ENCODE assay signal across 35 cellular contexts in genomic region chr13:34003712-34004111, GRCh38.
"Had no signal": no experiment of that assay in that cellular context is flagged by ENCODE, and none has a peak within 500 bp of the region (broad histone marks: within the 10 kb centered on the region; RNA-seq: fewer than 3 reads in every experiment).

No MANE protein-coding gene starts in this region.

- H3K4me1 Mint-ChIP-seq: activated CD4-positive, alpha-beta memory T cell treated with anti-CD3 and anti-CD28 coated beads, Interleukin-2, amount 10 ng/mL, durations not matched to agents 7 days and 5 days; activated CD4-positive, alpha-beta T cell treated with anti-CD3 and anti-CD28 coated beads for 36 hours; activated CD4-positive, alpha-beta T cell treated with anti-CD3 and anti-CD28 coated beads, Interleukin-2, amount 10 ng/mL, durations not matched to agents 7 days and 5 days; activated CD8-positive, alpha-beta memory T cell treated with anti-CD3 and anti-CD28 coated beads, Interleukin-2, amount 10 ng/mL, durations not matched to agents 7 days and 5 days; activated naive CD4-positive, alpha-beta T cell treated with anti-CD3 and anti-CD28 coated beads, Interleukin-2, amount 10 ng/mL, durations not matched to agents 7 days and 5 days; activated naive CD4-positive, alpha-beta T cell treated with anti-CD3 and anti-CD28 coated beads, Interleukin-2, amount 50 U/mL, for 24 hours; activated naive CD8-positive, alpha-beta T cell treated with anti-CD3 and anti-CD28 coated beads, Interleukin-2, amount 10 ng/mL, durations not matched to agents 7 days and 5 days; activated naive CD8-positive, alpha-beta T cell treated with anti-CD3 and anti-CD28 coated beads, Interleukin-2, amount 50 U/mL, for 24 hours had no signal

- H3K36me3 ChIP-seq: ascending aorta, brain microvascular endothelial cell, breast epithelium, WERI-Rb-1 had no signal

- H3K9me3 Mint-ChIP-seq: activated CD4-positive, alpha-beta memory T cell treated with anti-CD3 and anti-CD28 coated beads, Interleukin-2, amount 10 ng/mL, durations not matched to agents 7 days and 5 days; activated CD4-positive, alpha-beta T cell treated with anti-CD3 and anti-CD28 coated beads, Interleukin-2, amount 10 ng/mL, durations not matched to agents 7 days and 5 days; activated naive CD4-positive, alpha-beta T cell treated with anti-CD3 and anti-CD28 coated beads, Interleukin-2, amount 10 ng/mL, durations not matched to agents 7 days and 5 days; activated naive CD4-positive, alpha-beta T cell treated with anti-CD3 and anti-CD28 coated beads, Interleukin-2, amount 50 U/mL, for 24 hours; activated naive CD8-positive, alpha-beta T cell treated with anti-CD3 and anti-CD28 coated beads, Interleukin-2, amount 10 ng/mL, durations not matched to agents 7 days and 5 days; activated naive CD8-positive, alpha-beta T cell treated with anti-CD3 and anti-CD28 coated beads, Interleukin-2, amount 50 U/mL, for 24 hours; activated T-cell treated with anti-CD3 and anti-CD28 coated beads, Interleukin-2, amount 50 U/mL, for 24 hours; activated T-helper 2 cell treated with anti-CD3 and anti-CD28 coated beads, Interferon-gamma antibody, Interleukin-2, Interleukin-4, amounts not matched to agents 10 μg/mL and 5 μg/mL and 100 μg/mL, durations not matched to agents 14 hours and 24 hours and 36 hours; T-helper 1 cell treated with Interleukin-12 subunit alpha and Interleukin-12 subunit beta and Interleukin-4 antibody, amounts not matched to agents 30 μg/mL and 1 μg/mL, for 36 hours; T-helper 2 cell treated with Interferon-gamma antibody and Interleukin-4, amounts not matched to agents 5 μg/mL and 100 μg/mL, for 36 hours had no signal

- H3K4me3 ChIP-seq: ascending aorta, breast epithelium had no signal

- H3K4me3 Mint-ChIP-seq: activated CD4-positive, alpha-beta memory T cell treated with anti-CD3 and anti-CD28 coated beads, Interleukin-2, amount 10 ng/mL, durations not matched to agents 7 days and 5 days; activated CD4-positive, alpha-beta T cell treated with anti-CD3 and anti-CD28 coated beads for 36 hours; activated CD4-positive, alpha-beta T cell treated with anti-CD3 and anti-CD28 coated beads, Interleukin-2, amount 10 ng/mL, durations not matched to agents 7 days and 5 days; activated CD8-positive, alpha-beta memory T cell treated with anti-CD3 and anti-CD28 coated beads, Interleukin-2, amount 10 ng/mL, durations not matched to agents 7 days and 5 days; activated CD8-positive, alpha-beta T cell treated with anti-CD3 and anti-CD28 coated beads, Interleukin-2, amount 10 ng/mL, durations not matched to agents 7 days and 5 days; activated naive CD4-positive, alpha-beta T cell treated with anti-CD3 and anti-CD28 coated beads, Interleukin-2, amount 10 ng/mL, durations not matched to agents 7 days and 5 days; activated naive CD4-positive, alpha-beta T cell treated with anti-CD3 and anti-CD28 coated beads, Interleukin-2, amount 50 U/mL, for 24 hours; activated naive CD8-positive, alpha-beta T cell; activated naive CD8-positive, alpha-beta T cell treated with anti-CD3 and anti-CD28 coated beads, Interleukin-2, amount 10 ng/mL, durations not matched to agents 7 days and 5 days; activated naive CD8-positive, alpha-beta T cell treated with anti-CD3 and anti-CD28 coated beads, Interleukin-2, amount 50 U/mL, for 24 hours; activated T-cell treated with anti-CD3 and anti-CD28 coated beads, Interleukin-2, amount 50 U/mL, for 24 hours; T-helper 1 cell treated with Interleukin-12 subunit alpha and Interleukin-12 subunit beta and Interleukin-4 antibody, amounts not matched to agents 30 μg/mL and 1 μg/mL, for 36 hours; T-helper 2 cell treated with Interferon-gamma antibody and Interleukin-4, amounts not matched to agents 5 μg/mL and 100 μg/mL, for 36 hours; WTC11 had no signal

- H3K27me3 Mint-ChIP-seq: activated CD4-positive, alpha-beta memory T cell treated with anti-CD3 and anti-CD28 coated beads, Interleukin-2, amount 10 ng/mL, durations not matched to agents 7 days and 5 days; activated CD4-positive, alpha-beta T cell treated with anti-CD3 and anti-CD28 coated beads for 36 hours; activated CD4-positive, alpha-beta T cell treated with anti-CD3 and anti-CD28 coated beads, Interleukin-2, amount 10 ng/mL, durations not matched to agents 7 days and 5 days; activated CD8-positive, alpha-beta memory T cell treated with anti-CD3 and anti-CD28 coated beads, Interleukin-2, amount 10 ng/mL, durations not matched to agents 7 days and 5 days; activated naive CD4-positive, alpha-beta T cell treated with anti-CD3 and anti-CD28 coated beads, Interleukin-2, amount 10 ng/mL, durations not matched to agents 7 days and 5 days; activated naive CD8-positive, alpha-beta T cell; activated naive CD8-positive, alpha-beta T cell treated with anti-CD3 and anti-CD28 coated beads, Interleukin-2, amount 50 U/mL, for 24 hours; activated T-cell treated with anti-CD3 and anti-CD28 coated beads, Interleukin-2, amount 50 U/mL, for 24 hours had no signal

- H3K27ac Mint-ChIP-seq: activated CD4-positive, alpha-beta memory T cell treated with anti-CD3 and anti-CD28 coated beads, Interleukin-2, amount 10 ng/mL, durations not matched to agents 7 days and 5 days; activated CD4-positive, alpha-beta T cell treated with anti-CD3 and anti-CD28 coated beads for 36 hours; activated CD4-positive, alpha-beta T cell treated with anti-CD3 and anti-CD28 coated beads, Interleukin-2, amount 10 ng/mL, durations not matched to agents 7 days and 5 days; activated CD8-positive, alpha-beta memory T cell treated with anti-CD3 and anti-CD28 coated beads, Interleukin-2, amount 10 ng/mL, durations not matched to agents 7 days and 5 days; activated CD8-positive, alpha-beta T cell treated with anti-CD3 and anti-CD28 coated beads, Interleukin-2, amount 10 ng/mL, durations not matched to agents 7 days and 5 days; activated naive CD4-positive, alpha-beta T cell treated with anti-CD3 and anti-CD28 coated beads, Interleukin-2, amount 10 ng/mL, durations not matched to agents 7 days and 5 days; activated naive CD4-positive, alpha-beta T cell treated with anti-CD3 and anti-CD28 coated beads, Interleukin-2, amount 50 U/mL, for 24 hours; activated naive CD8-positive, alpha-beta T cell; activated naive CD8-positive, alpha-beta T cell treated with anti-CD3 and anti-CD28 coated beads, Interleukin-2, amount 10 ng/mL, durations not matched to agents 7 days and 5 days; activated naive CD8-positive, alpha-beta T cell treated with anti-CD3 and anti-CD28 coated beads, Interleukin-2, amount 50 U/mL, for 24 hours; activated T-cell treated with anti-CD3 and anti-CD28 coated beads, Interleukin-2, amount 50 U/mL, for 24 hours; activated T-helper 2 cell treated with anti-CD3 and anti-CD28 coated beads, Interferon-gamma antibody, Interleukin-2, Interleukin-4, amounts not matched to agents 10 μg/mL and 5 μg/mL and 100 μg/mL, durations not matched to agents 14 hours and 24 hours and 36 hours; T-helper 1 cell treated with Interleukin-12 subunit alpha and Interleukin-12 subunit beta and Interleukin-4 antibody, amounts not matched to agents 30 μg/mL and 1 μg/mL, for 36 hours; T-helper 2 cell treated with Interferon-gamma antibody and Interleukin-4, amounts not matched to agents 5 μg/mL and 100 μg/mL, for 36 hours; WTC11 had no signal

- DNase-seq: activated CD4-positive, alpha-beta memory T cell treated with anti-CD3 and anti-CD28 coated beads, Interleukin-2, amount 10 ng/mL, durations not matched to agents 7 days and 5 days; activated CD4-positive, alpha-beta T cell treated with anti-CD3 and anti-CD28 coated beads for 1 hour; activated CD4-positive, alpha-beta T cell treated with anti-CD3 and anti-CD28 coated beads for 36 hours; activated CD4-positive, alpha-beta T cell treated with anti-CD3 and anti-CD28 coated beads for 48 hours; activated CD4-positive, alpha-beta T cell treated with anti-CD3 and anti-CD28 coated beads, Interleukin-2, amount 10 ng/mL, durations not matched to agents 7 days and 5 days; activated CD4-positive, alpha-beta T cell treated with anti-CD3 and anti-CD28 coated beads, Interleukin-2, amount 50 U/mL, for 48 hours; activated CD4-positive, CD25-positive, alpha-beta regulatory T cell; activated CD8-positive, alpha-beta memory T cell treated with anti-CD3 and anti-CD28 coated beads for 24 hours; activated CD8-positive, alpha-beta memory T cell treated with anti-CD3 and anti-CD28 coated beads, Interleukin-2, amount 10 ng/mL, durations not matched to agents 7 days and 5 days; activated CD8-positive, alpha-beta memory T cell treated with anti-CD3 and anti-CD28 coated beads, Interleukin-2, amount 50 U/mL, for 48 hours; activated CD8-positive, alpha-beta T cell treated with anti-CD3 and anti-CD28 coated beads, Interleukin-2, amount 10 ng/mL, durations not matched to agents 7 days and 5 days; activated effector memory CD4-positive, alpha-beta T cell treated with Interleukin-2 at 50 U/mL for 16 hours; activated gamma-delta T cell; activated naive CD4-positive, alpha-beta T cell treated with anti-CD3 and anti-CD28 coated beads, Interleukin-2, amount 10 ng/mL, durations not matched to agents 7 days and 5 days; activated naive CD4-positive, alpha-beta T cell treated with Interleukin-2 at 50 U/mL for 16 hours; activated naive CD8-positive, alpha-beta T cell treated with anti-CD3 and anti-CD28 coated beads, Interleukin-2, amount 10 ng/mL, durations not matched to agents 7 days and 5 days; activated naive CD8-positive, alpha-beta T cell treated with anti-CD3 and anti-CD28 coated beads, Interleukin-2, amount 50 U/mL, for 24 hours; activated T-cell treated with anti-CD3 and anti-CD28 coated beads, Interleukin-2, amount 50 U/mL, for 24 hours; activated T-cell treated with anti-CD3 and anti-CD28 coated beads, Interleukin-2, amount 50 U/mL, for 48 hours; amygdala; anterior cingulate cortex; brain microvascular endothelial cell; central memory CD4-positive, alpha-beta T cell; T-helper 2 cell; T-helper 9 cell; WERI-Rb-1 had no signal

- H3K9me3 ChIP-seq: ascending aorta, breast epithelium had no signal

- H3K27ac ChIP-seq: ascending aorta, brain microvascular endothelial cell, breast epithelium, WERI-Rb-1 had no signal

- H3K36me3 Mint-ChIP-seq: activated CD8-positive, alpha-beta memory T cell treated with anti-CD3 and anti-CD28 coated beads, Interleukin-2, amount 10 ng/mL, durations not matched to agents 7 days and 5 days; activated naive CD4-positive, alpha-beta T cell treated with anti-CD3 and anti-CD28 coated beads, Interleukin-2, amount 10 ng/mL, durations not matched to agents 7 days and 5 days; activated naive CD4-positive, alpha-beta T cell treated with anti-CD3 and anti-CD28 coated beads, Interleukin-2, amount 50 U/mL, for 24 hours; activated naive CD8-positive, alpha-beta T cell; activated naive CD8-positive, alpha-beta T cell treated with anti-CD3 and anti-CD28 coated beads, Interleukin-2, amount 10 ng/mL, durations not matched to agents 7 days and 5 days; WTC11 had no signal

- H3K27me3 ChIP-seq: ascending aorta, brain microvascular endothelial cell, breast epithelium had no signal

- ATAC-seq: activated CD4-positive, alpha-beta T cell treated with anti-CD3 and anti-CD28 coated beads for 36 hours; activated CD4-positive, CD25-positive, alpha-beta regulatory T cell treated with anti-CD3 and anti-CD28 coated beads, Interleukin-2, amount 50 U/mL, for 24 hours; activated CD8-positive, alpha-beta memory T cell treated with anti-CD3 and anti-CD28 coated beads, Interleukin-2, amount 10 ng/mL, durations not matched to agents 7 days and 5 days; activated CD8-positive, alpha-beta T cell treated with anti-CD3 and anti-CD28 coated beads, Interleukin-2, amount 10 ng/mL, durations not matched to agents 7 days and 5 days; activated naive CD8-positive, alpha-beta T cell treated with anti-CD3 and anti-CD28 coated beads, Interleukin-2, amount 50 U/mL, for 24 hours; WTC11 had no signal

- H3K4me1 ChIP-seq: ascending aorta, breast epithelium had no signal
